Comparison of ENCODE assay signal across 28 cellular contexts in the genomic region with DNA sequence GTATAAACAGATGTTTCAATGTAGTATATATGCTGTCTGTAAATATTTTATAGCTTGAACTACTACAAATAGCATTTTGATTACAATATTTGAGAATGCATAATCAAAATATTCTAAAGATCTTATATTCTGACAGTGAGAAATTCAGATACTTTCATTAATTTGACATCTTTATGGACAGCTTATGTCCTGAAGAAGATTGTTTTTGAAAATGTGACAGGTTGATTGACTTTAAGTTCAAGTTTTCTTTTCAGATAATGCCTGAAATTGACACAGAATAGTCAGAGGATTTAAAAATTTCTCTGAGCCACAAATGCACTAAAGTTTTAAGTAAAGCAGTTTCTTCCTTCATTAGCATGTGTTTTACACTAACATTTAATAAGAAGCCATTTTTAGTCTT.
"Had no signal": no experiment of that assay in that cellular context is flagged by ENCODE, and none has a peak within 500 bp of the region (broad histone marks: within the 10 kb centered on the region; RNA-seq: fewer than 3 reads in every experiment).

No MANE protein-coding gene starts in this region.

- H3K4me3 ChIP-seq: colonic mucosa, coronary artery, dorsolateral prefrontal cortex, esophagus muscularis mucosa, esophagus squamous epithelium, gastrocnemius medialis, gastroesophageal sphincter, heart left ventricle, heart right ventricle had no signal

- H3K27ac ChIP-seq: colonic mucosa, coronary artery, dorsolateral prefrontal cortex, epithelial cell of prostate, esophagus muscularis mucosa, esophagus squamous epithelium, foreskin keratinocyte, gastrocnemius medialis, gastroesophageal sphincter, heart left ventricle, heart right ventricle had no signal

- H3K27me3 ChIP-seq: colonic mucosa, dorsolateral prefrontal cortex, esophagus muscularis mucosa, esophagus squamous epithelium, foreskin keratinocyte, gastrocnemius medialis, gastroesophageal sphincter, heart left ventricle, heart right ventricle had no signal

- ATAC-seq: effector memory CD8-positive, alpha-beta T cell; esophagus mucosa; foreskin keratinocyte; gastrocnemius medialis; gastroesophageal sphincter; heart left ventricle; heart right ventricle had no signal

- H3K36me3 ChIP-seq: colonic mucosa, esophagus muscularis mucosa, esophagus squamous epithelium, gastrocnemius medialis, gastroesophageal sphincter, heart left ventricle, heart right ventricle had no signal

- FAIRE-seq: colon, endometrium, endothelial cell of umbilical vein, frontal cortex had no signal

- H3K9me3 ChIP-seq: colonic mucosa, esophagus muscularis mucosa, esophagus squamous epithelium, gastrocnemius medialis, gastroesophageal sphincter, heart left ventricle, heart right ventricle had no signal

- DNase-seq: colonic mucosa; cortex of kidney; dermis blood vessel endothelial cell; dorsolateral prefrontal cortex; effector CD4-positive, alpha-beta T cell; effector CD8-positive, alpha-beta T cell; effector memory CD4-positive, alpha-beta T cell; effector memory CD8-positive, alpha-beta T cell; endodermal cell; erythroblast; esophagus squamous epithelium; foreskin fibroblast; foreskin keratinocyte; foreskin melanocyte; gastrocnemius medialis; glutamatergic neuron; head of caudate nucleus; heart left ventricle; heart right ventricle had no signal
